8 cellular contexts compared by ENCODE assay signal in genomic region chr7:150322114-150322832, GRCh38. TPM values are rescaled to one million over a fixed set of nuclear protein-coding genes. Genes with fewer than 3 reads are reported as not detected.
DNase-seq lines count a peak whose midpoint lies in the region; ATAC-seq, FAIRE-seq and TF ChIP-seq lines count a peak whose summit lies in the region.

No MANE protein-coding gene starts in this region.

- intact Hi-C loops in heart left ventricle (cut with DNase I): no loop called here
- intact Hi-C loops in left cardiac atrium (cut with DNase I): no loop called here
- intact Hi-C loops in K562 (cut with micrococcal nuclease): loop anchor here (1.0 to 5.0 kb wide), 4 partner anchors 10 to 635 kb away; partner anchors contain the start of gene REPIN1
- intact Hi-C loops in naive thymus-derived CD4-positive, alpha-beta T cell (cut with micrococcal nuclease): loop anchor here (2.0 to 5.0 kb wide), 6 partner anchors 35 to 705 kb away; partner anchors contain the start of genes ZNF775 (in 2 of the 2), ABCB8 (in 1 of the 2) and REPIN1 (in 1 of the 2)

- H3K4me3 Mint-ChIP-seq in naive thymus-derived CD4-positive, alpha-beta T cell: peak overlapping the region; percentile 88 to 100 (median 96)

- H3K27ac ChIP-seq in heart left ventricle (peak overlapping the region in 5 of 12 donors; percentile 17 to 89 (median 60)), K562 (ENCODE audit: extremely low read depth, low read depth, low read length) (peak overlapping the region; percentile 99), upper lobe of left lung (peak overlapping the region; percentile 89 to 95 (median 91))
- H3K27ac ChIP-seq in naive thymus-derived CD4-positive, alpha-beta T cell (ENCODE audit: low read depth, low read length): peak overlapping the region; percentile 85

- ATAC-seq in heart left ventricle (no peak), left cardiac atrium (no peak), K562 (peak; percentile 71), upper lobe of left lung (ENCODE audit: low FRiP score in 2 of 2) (no peak)
- peak; percentile 65 for ATAC-seq in naive thymus-derived CD4-positive, alpha-beta T cell

- peaks cover 0 to 16% (median 4%) of the 10 kb centered on the region in 9 donors for H3K27me3 ChIP-seq in heart left ventricle
- no peaks in the 10 kb centered on the region for H3K27me3 ChIP-seq in K562 (ENCODE audit: control insufficient read depth in 2 of 2, insufficient read depth in 2 of 2, low read length in 2 of 2)
- no peaks in the 10 kb centered on the region for H3K27me3 ChIP-seq in naive thymus-derived CD4-positive, alpha-beta T cell (ENCODE audit: control insufficient read depth in 2 of 2, insufficient read depth in 2 of 2, low read length in 2 of 2)
- no peaks in the 10 kb centered on the region for H3K27me3 ChIP-seq in upper lobe of left lung

- no TSS peak for BruUV-seq in K562 (replicated peaks; lab: Mats Ljungman, UMichigan)

- TF ChIP-seq POLR2A in heart left ventricle (IDR thresholded peaks at IDR 0.05) (no peak), K562 (conservative IDR thresholded peaks at IDR 0.05) (no peak; the same call in 1 of the 2 replicates), upper lobe of left lung (IDR thresholded peaks at IDR 0.05) (no peak)

- H3K4me1 ChIP-seq in heart left ventricle (peaks cover 0 to 34% (median 9%) of the 10 kb centered on the region in 12 donors), K562 (replicated peaks in 1 of 2; ENCODE audit: control insufficient read depth in 2 of 2, insufficient read depth in 2 of 2, low read length in 2 of 2) (peaks cover 52 to 62% of the 10 kb centered on the region in 2 experiments), upper lobe of left lung (peaks cover 20 to 43% (median 37%) of the 10 kb centered on the region in 4 donors)
- peaks cover 5 to 21% of the 10 kb centered on the region in 2 donors for H3K4me1 ChIP-seq in naive thymus-derived CD4-positive, alpha-beta T cell (ENCODE audit: control insufficient read depth in 2 of 2, insufficient read depth in 2 of 2, low read length in 2 of 2)

- H3K4me3 ChIP-seq in heart left ventricle (peak overlapping the region; percentile 48 to 92 (median 68)), K562 (peak overlapping the region; percentile 68), upper lobe of left lung (peak overlapping the region; percentile 42 to 77 (median 62))
- H3K4me3 ChIP-seq in naive thymus-derived CD4-positive, alpha-beta T cell (ENCODE audit: low read length): peak overlapping the region; percentile 95

- no peak for TF ChIP-seq CTCF in heart left ventricle (IDR thresholded peaks at IDR 0.05)
- no peak for TF ChIP-seq CTCF in K562 (IDR thresholded peaks at IDR 0.05 in 2 of 3, conservative IDR thresholded peaks at IDR 0.05 in 1 of 3; ENCODE audit: insufficient read depth in 2 of 3, low read depth in 1 of 3, low read length in 3 of 3)
- TF ChIP-seq CTCF in upper lobe of left lung (IDR thresholded peaks at IDR 0.05): no peak

- CTCF ChIA-PET in K562 (lab: Yijun Ruan, JAX; ENCODE audit: low intra/inter-chr PET ratio): interaction anchor here (1.4 kb wide), 1 partner anchor 36 kb away, joined by 3 read pairs; no protein-coding TSS in a partner anchor
- CTCF ChIA-PET in naive thymus-derived CD4-positive, alpha-beta T cell (lab: Charles Lee): no interaction called here

- 77 to 81% (median 80%) methylated on average over 4 of the region's 4 CpGs for WGBS in heart left ventricle, 4 donors
- WGBS in K562 (ENCODE audit: insufficient coverage, low coverage, missing lambda C conversion rate): 0% methylated on average over 4 of the region's 4 CpGs
- WGBS in upper lobe of left lung, 2 donors: 54 to 69% methylated on average over 4 of the region's 4 CpGs

- H3K9me3 ChIP-seq in heart left ventricle (no peaks in the 10 kb centered on the region), K562 (replicated peaks; ENCODE audit: control insufficient read depth, insufficient read depth, low read depth, low read length) (no peaks in the 10 kb centered on the region), upper lobe of left lung (no peaks in the 10 kb centered on the region)
- no peaks in the 10 kb centered on the region for H3K9me3 ChIP-seq in naive thymus-derived CD4-positive, alpha-beta T cell (ENCODE audit: control insufficient read depth in 2 of 3, low read length in 3 of 3)

- H3K9me1 ChIP-seq in K562 (ENCODE audit: control insufficient read depth, insufficient read depth, low read length): no peaks in the 10 kb centered on the region

- H3K36me3 ChIP-seq in heart left ventricle: no peaks in the 10 kb centered on the region
- peaks cover 42% of the 10 kb centered on the region for H3K36me3 ChIP-seq in K562 (ENCODE audit: control insufficient read depth, insufficient read depth, low read length)
- peaks cover 0 to 20% (median 0%) of the 10 kb centered on the region in 3 experiments for H3K36me3 ChIP-seq in naive thymus-derived CD4-positive, alpha-beta T cell (ENCODE audit: control insufficient read depth in 2 of 3, insufficient read depth in 3 of 3, low read length in 3 of 3)
- no peaks in the 10 kb centered on the region for H3K36me3 ChIP-seq in upper lobe of left lung

- H3K27me3 Mint-ChIP-seq in naive thymus-derived CD4-positive, alpha-beta T cell: no peaks in the 10 kb centered on the region

- H4K20me1 ChIP-seq in K562 (replicated peaks; ENCODE audit: control insufficient read depth, insufficient read depth, low read length): no peaks in the 10 kb centered on the region

- FAIRE-seq in K562 (lab: Jason Lieb, UNC): peak; percentile 94

- in situ Hi-C loops in K562 (cut with MboI): loop anchor here (5.0 kb wide), 1 partner anchor 35 kb away; no protein-coding TSS in a partner anchor

- DNase-seq in heart left ventricle (no peak), left cardiac atrium (no peak), SK-N-DZ (ENCODE audit: low spot score) (peak; percentile 41), K562 (ENCODE audit: extremely low read depth in 1 of 4, low spot score in 3 of 4) (peak; percentile 22 to 98 (median 50)), upper lobe of left lung (no peak), NCI-H526 (lab: John Stamatoyannopoulos, UW) (no peak), NCI-H128 (lab: John Stamatoyannopoulos, UW; ENCODE audit: unreplicated experiment) (no peak)
- peak in 8 of 9 donors; percentile 14 to 64 (median 38) for DNase-seq in naive thymus-derived CD4-positive, alpha-beta T cell

- peak overlapping the region; percentile 91 to 99 (median 97) for H3K27ac Mint-ChIP-seq in naive thymus-derived CD4-positive, alpha-beta T cell

- peak overlapping the region; percentile 96 for H3K9ac ChIP-seq in K562 (ENCODE audit: insufficient read depth in 1 of 2, low read depth in 2 of 2, low read length in 2 of 2)

- H3K4me2 ChIP-seq in K562 (ENCODE audit: insufficient read depth, low read length): peak overlapping the region; percentile 100

- H3K79me2 ChIP-seq in K562 (ENCODE audit: control insufficient read depth, insufficient read depth, low read length): peaks cover 82% of the 10 kb centered on the region

- H3K9me3 Mint-ChIP-seq in naive thymus-derived CD4-positive, alpha-beta T cell: peaks cover 0 to 2% (median 0%) of the 10 kb centered on the region in 11 donors

- no peak for TF ChIP-seq RAD21 in K562 (CRISPR knock-in tag; conservative IDR thresholded peaks at IDR 0.05 in 1 of 2, IDR thresholded peaks at IDR 0.05 in 1 of 2)

- H3K36me3 Mint-ChIP-seq in naive thymus-derived CD4-positive, alpha-beta T cell: peaks cover 10 to 37% (median 17%) of the 10 kb centered on the region in 5 donors

- POLR2A ChIA-PET in K562 (lab: Yijun Ruan, JAX): interaction anchor here (0.6 to 5.9 kb wide), 7 partner anchors 9 to 643 kb away, joined by 3 to 35 read pairs (median 4); partner anchors contain the start of gene REPIN1
- POLR2A ChIA-PET in naive thymus-derived CD4-positive, alpha-beta T cell (lab: Charles Lee): interaction anchor here (0.7 to 3.0 kb wide), 4 partner anchors 45 to 247 kb away, joined by 3 to 15 read pairs (median 4); a partner anchor contains a TSS

- peak; percentile 32 for TF ChIP-seq EP300 in K562 (IDR thresholded peaks at IDR 0.05; ENCODE audit: low read length)
- no peak for TF ChIP-seq EP300 in upper lobe of left lung (IDR thresholded peaks at IDR 0.05)

- peak overlapping the region; percentile 79 for H2AFZ ChIP-seq in K562 (ENCODE audit: low read depth, low read length)

- peaks cover 25 to 55% (median 47%) of the 10 kb centered on the region in 7 donors for H3K4me1 Mint-ChIP-seq in naive thymus-derived CD4-positive, alpha-beta T cell

RNA-seq across cellular contexts. Expression of gene LRRC61, which starts 0.9 kb away (rescaled TPM):
- total RNA-seq in heart left ventricle (1 to 10 TPM; 2.1 to 9.4 (median 4.6) TPM), left cardiac atrium (1 to 10 TPM; 4.3 to 5.7 TPM), K562 (2014; rRNA removed) (55.2 and 67.6 TPM in 2 replicates), K562 (2014; rRNA removed; fragmentation: Illumina TruSeq; extraction: Trizol) (16.8 and 18.7 TPM in 2 replicates), K562 (2015; rRNA removed; fragmentation: Illumina TruSeq; extraction: Trizol) (35.2 and 37.8 TPM in 2 replicates), K562 (2021) (49.5 and 50.6 TPM in 2 replicates), upper lobe of left lung (10 to 100 TPM; 15.4 to 31.4 (median 19.2) TPM)
- polyA plus RNA-seq in heart left ventricle (1 to 10 TPM; 1.8 to 8.3 TPM), K562 (2011; rRNA removed) (54.3 and 76.9 TPM in 2 replicates), K562 (2014; fragmentation: Illumina TruSeq; extraction: Trizol) (18.4 and 35.6 TPM in 2 replicates), K562 (2014; fragmentation: Nextera tagmentation; extraction: Ambion mirVana) (1 to 10 TPM; 1.3 to 1.7 TPM), K562 (2014; rRNA removed) (42.0 and 46.5 TPM in 2 replicates)
- polyA plus RNA-seq in SK-N-DZ (2014; cell fraction: cytosol; rRNA removed): 87.8 and 98.1 TPM in 2 replicates
- 56.6 and 67.9 TPM in 2 replicates for polyA plus RNA-seq in SK-N-DZ (2014; cell fraction: nucleus; rRNA removed)
- total RNA-seq in K562 (2011; cell fraction: chromatin; rRNA removed; ENCODE audit: low replicate concordance): 114 and 182 TPM in 2 replicates
- 129 and 134 TPM in 2 replicates for total RNA-seq in K562 (2011; cell fraction: nucleolus; rRNA removed)
- total RNA-seq in K562 (2011; cell fraction: nucleoplasm; rRNA removed): 113 and 123 TPM in 2 replicates
- polyA plus RNA-seq in K562 (2011; cell fraction: cytosol; rRNA removed): 138 and 194 TPM in 2 replicates
- 125 and 205 TPM in 2 replicates for polyA plus RNA-seq in K562 (2011; cell fraction: nucleus; rRNA removed)
- polyA plus RNA-seq in K562 (2012): 81.4 and 86.4 TPM in 2 replicates
- 44.8 and 55.6 TPM in 2 replicates for polyA minus RNA-seq in K562 (2011; rRNA and poly(A)+ RNA removed)
- 94.8 and 130 TPM in 2 replicates for polyA minus RNA-seq in K562 (2011; cell fraction: cytosol; rRNA and poly(A)+ RNA removed)
- 89.0 and 106 TPM in 2 replicates for polyA minus RNA-seq in K562 (2011; cell fraction: nucleus; rRNA and poly(A)+ RNA removed)
- 10 to 100 TPM in 3 of 5 experiments, 1 to 10 TPM in 2; 8.3 to 30.0 (median 11.5) TPM for total RNA-seq in naive thymus-derived CD4-positive, alpha-beta T cell
- polyA plus RNA-seq in naive thymus-derived CD4-positive, alpha-beta T cell: 10 to 100 TPM; 18.2 to 21.6 TPM

RNA-seq across cellular contexts. Expression of gene ACTR3C, which starts 1.1 kb away (rescaled TPM):
- total RNA-seq in heart left ventricle (1 to 10 TPM; 1.6 to 5.9 (median 3.7) TPM), left cardiac atrium (1 to 10 TPM; 3.7 to 4.9 TPM), K562 (2014; rRNA removed) (12.1 and 12.9 TPM in 2 replicates), K562 (2014; rRNA removed; fragmentation: Illumina TruSeq; extraction: Trizol) (14.2 and 16.9 TPM in 2 replicates), K562 (2015; rRNA removed; fragmentation: Illumina TruSeq; extraction: Trizol) (14.8 and 16.8 TPM in 2 replicates), K562 (2021) (10.0 and 10.8 TPM in 2 replicates), upper lobe of left lung (100 to 1,000 TPM in 1 of 6 donors, 10 to 100 TPM in 5; 12.1 to 123 (median 24.1) TPM)
- polyA plus RNA-seq in heart left ventricle (1 to 10 TPM; 2.2 to 4.5 TPM), K562 (2011; rRNA removed) (28.1 and 35.4 TPM in 2 replicates), K562 (2014; fragmentation: Illumina TruSeq; extraction: Trizol) (12.2 and 13.4 TPM in 2 replicates), K562 (2014; fragmentation: Nextera tagmentation; extraction: Ambion mirVana) (10 to 100 TPM in 1 of 2 experiments, 1 to 10 TPM in 1; 9.0 to 13.3 TPM), K562 (2014; rRNA removed) (14.9 and 16.9 TPM in 2 replicates)
- polyA plus RNA-seq in SK-N-DZ (2014; cell fraction: cytosol; rRNA removed): 3.4 TPM in 1 of 2 replicates, not detected in the other
- 0.26 and 1.4 TPM in 2 replicates for polyA plus RNA-seq in SK-N-DZ (2014; cell fraction: nucleus; rRNA removed)
- total RNA-seq in K562 (2011; cell fraction: chromatin; rRNA removed; ENCODE audit: low replicate concordance): 118 and 124 TPM in 2 replicates
- 77.7 and 87.2 TPM in 2 replicates for total RNA-seq in K562 (2011; cell fraction: nucleolus; rRNA removed)
- 81.8 and 110 TPM in 2 replicates for total RNA-seq in K562 (2011; cell fraction: nucleoplasm; rRNA removed)
- 13.0 and 26.1 TPM in 2 replicates for polyA plus RNA-seq in K562 (2011; cell fraction: cytosol; rRNA removed)
- 30.3 and 45.3 TPM in 2 replicates for polyA plus RNA-seq in K562 (2011; cell fraction: nucleus; rRNA removed)
- polyA plus RNA-seq in K562 (2012): 13.2 and 18.9 TPM in 2 replicates
- polyA minus RNA-seq in K562 (2011; rRNA and poly(A)+ RNA removed): 61.6 and 72.6 TPM in 2 replicates
- polyA minus RNA-seq in K562 (2011; cell fraction: cytosol; rRNA and poly(A)+ RNA removed): 16.9 and 22.1 TPM in 2 replicates
- 75.1 and 126 TPM in 2 replicates for polyA minus RNA-seq in K562 (2011; cell fraction: nucleus; rRNA and poly(A)+ RNA removed)
- total RNA-seq in naive thymus-derived CD4-positive, alpha-beta T cell: 10 to 100 TPM in 3 of 5 experiments, 1 to 10 TPM in 2; 7.0 to 13.2 (median 10.6) TPM
- polyA plus RNA-seq in naive thymus-derived CD4-positive, alpha-beta T cell: 1 to 10 TPM; 4.8 to 6.2 TPM

RNA-seq across cellular contexts. Expression of gene RARRES2, which starts 19.2 kb away (rescaled TPM):
- total RNA-seq in heart left ventricle (100 to 1,000 TPM in 2 of 9 donors, 10 to 100 TPM in 3, 1 to 10 TPM in 4; 3.9 to 108 (median 12.6) TPM), left cardiac atrium (100 to 1,000 TPM in 1 of 2 donors, 10 to 100 TPM in 1; 86.4 to 178 TPM), K562 (2014; rRNA removed) (not detected in 2 replicates), K562 (2014; rRNA removed; fragmentation: Illumina TruSeq; extraction: Trizol) (not detected in 2 replicates), K562 (2015; rRNA removed; fragmentation: Illumina TruSeq; extraction: Trizol) (not detected in 2 replicates), K562 (2021) (1.7 and 1.8 TPM in 2 replicates), upper lobe of left lung (100 to 1,000 TPM in 5 of 6 donors, 10 to 100 TPM in 1; 54.2 to 303 (median 160) TPM)
- polyA plus RNA-seq in heart left ventricle (10 to 100 TPM in 1 of 2 donors, 1 to 10 TPM in 1; 9.2 to 16.0 TPM), K562 (2011; rRNA removed) (0.11 TPM in 1 of 2 replicates, not detected in the other), K562 (2014; fragmentation: Illumina TruSeq; extraction: Trizol) (not detected in 2 replicates), K562 (2014; fragmentation: Nextera tagmentation; extraction: Ambion mirVana) (not detected), K562 (2014; rRNA removed) (0.23 TPM in 1 of 2 replicates, not detected in the other)
- 46.2 and 52.4 TPM in 2 replicates for polyA plus RNA-seq in SK-N-DZ (2014; cell fraction: cytosol; rRNA removed)
- 69.4 and 86.4 TPM in 2 replicates for polyA plus RNA-seq in SK-N-DZ (2014; cell fraction: nucleus; rRNA removed)
- total RNA-seq in K562 (2011; cell fraction: chromatin; rRNA removed; ENCODE audit: low replicate concordance): not detected in 2 replicates
- not detected in 2 replicates for total RNA-seq in K562 (2011; cell fraction: nucleolus; rRNA removed)
- total RNA-seq in K562 (2011; cell fraction: nucleoplasm; rRNA removed): not detected in 2 replicates
- polyA plus RNA-seq in K562 (2011; cell fraction: cytosol; rRNA removed): 0.51 and 0.55 TPM in 2 replicates
- 0.13 and 0.26 TPM in 2 replicates for polyA plus RNA-seq in K562 (2011; cell fraction: nucleus; rRNA removed)
- 0.21 and 0.33 TPM in 2 replicates for polyA plus RNA-seq in K562 (2012)
- not detected in 2 replicates for polyA minus RNA-seq in K562 (2011; rRNA and poly(A)+ RNA removed)
- polyA minus RNA-seq in K562 (2011; cell fraction: cytosol; rRNA and poly(A)+ RNA removed): not detected in 2 replicates
- polyA minus RNA-seq in K562 (2011; cell fraction: nucleus; rRNA and poly(A)+ RNA removed): not detected in 2 replicates
- total RNA-seq in naive thymus-derived CD4-positive, alpha-beta T cell: under 1 TPM in 1 of 5 experiments, not detected in 4; 0.38 TPM
- polyA plus RNA-seq in naive thymus-derived CD4-positive, alpha-beta T cell: not detected

RNA-seq across cellular contexts. Expression of gene REPIN1, which starts 46.3 kb away (rescaled TPM):
- 100 to 1,000 TPM in 5 of 9 donors, 10 to 100 TPM in 4; 90.4 to 141 (median 100) TPM for total RNA-seq in heart left ventricle
- polyA plus RNA-seq in heart left ventricle: 10 to 100 TPM; 49.8 to 79.6 TPM
- total RNA-seq in left cardiac atrium: 100 to 1,000 TPM; 100 to 108 TPM
- polyA plus RNA-seq in SK-N-DZ (2014; cell fraction: cytosol; rRNA removed): 153 and 165 TPM in 2 replicates
- polyA plus RNA-seq in SK-N-DZ (2014; cell fraction: nucleus; rRNA removed): 147 and 176 TPM in 2 replicates
- 109 and 296 TPM in 2 replicates for total RNA-seq in K562 (2011; cell fraction: chromatin; rRNA removed; ENCODE audit: low replicate concordance)
- 251 and 260 TPM in 2 replicates for total RNA-seq in K562 (2011; cell fraction: nucleolus; rRNA removed)
- total RNA-seq in K562 (2011; cell fraction: nucleoplasm; rRNA removed): 183 and 184 TPM in 2 replicates
- total RNA-seq in K562 (2014; rRNA removed): 212 and 268 TPM in 2 replicates
- 46.9 and 56.8 TPM in 2 replicates for total RNA-seq in K562 (2014; rRNA removed; fragmentation: Illumina TruSeq; extraction: Trizol)
- total RNA-seq in K562 (2015; rRNA removed; fragmentation: Illumina TruSeq; extraction: Trizol): 94.0 and 99.6 TPM in 2 replicates
- 277 and 283 TPM in 2 replicates for total RNA-seq in K562 (2021)
- polyA plus RNA-seq in K562 (2011; rRNA removed): 130 and 189 TPM in 2 replicates
- 210 and 322 TPM in 2 replicates for polyA plus RNA-seq in K562 (2011; cell fraction: cytosol; rRNA removed)
- polyA plus RNA-seq in K562 (2011; cell fraction: nucleus; rRNA removed): 461 and 543 TPM in 2 replicates
- polyA plus RNA-seq in K562 (2012): 186 and 202 TPM in 2 replicates
- polyA plus RNA-seq in K562 (2014; fragmentation: Illumina TruSeq; extraction: Trizol): 94.3 and 120 TPM in 2 replicates
- 10 to 100 TPM in 1 of 2 experiments, 1 to 10 TPM in 1; 8.1 to 11.0 TPM for polyA plus RNA-seq in K562 (2014; fragmentation: Nextera tagmentation; extraction: Ambion mirVana)
- polyA plus RNA-seq in K562 (2014; rRNA removed): 209 and 237 TPM in 2 replicates
- 65.6 and 71.9 TPM in 2 replicates for polyA minus RNA-seq in K562 (2011; rRNA and poly(A)+ RNA removed)
- 96.6 and 122 TPM in 2 replicates for polyA minus RNA-seq in K562 (2011; cell fraction: cytosol; rRNA and poly(A)+ RNA removed)
- polyA minus RNA-seq in K562 (2011; cell fraction: nucleus; rRNA and poly(A)+ RNA removed): 81.0 and 130 TPM in 2 replicates
- total RNA-seq in naive thymus-derived CD4-positive, alpha-beta T cell: 100 to 1,000 TPM in 1 of 5 experiments, 10 to 100 TPM in 4; 68.5 to 103 (median 79.7) TPM
- polyA plus RNA-seq in naive thymus-derived CD4-positive, alpha-beta T cell: 10 to 100 TPM; 46.7 to 77.0 TPM
- total RNA-seq in upper lobe of left lung: 100 to 1,000 TPM in 4 of 6 donors, 10 to 100 TPM in 2; 65.2 to 125 (median 105) TPM

RNA-seq across cellular contexts. Expression of gene ZNF775, which starts 56.9 kb away (rescaled TPM):
- total RNA-seq in heart left ventricle: 1 to 10 TPM; 2.1 to 5.0 (median 3.3) TPM
- 1 to 10 TPM; 1.8 to 4.4 TPM for polyA plus RNA-seq in heart left ventricle
- total RNA-seq in left cardiac atrium: 1 to 10 TPM; 3.8 to 4.2 TPM
- polyA plus RNA-seq in SK-N-DZ (2014; cell fraction: cytosol; rRNA removed): 16.4 and 25.1 TPM in 2 replicates
- polyA plus RNA-seq in SK-N-DZ (2014; cell fraction: nucleus; rRNA removed): 18.4 and 21.0 TPM in 2 replicates
- total RNA-seq in K562 (2011; cell fraction: chromatin; rRNA removed; ENCODE audit: low replicate concordance): 3.1 and 10.5 TPM in 2 replicates
- 12.0 and 14.7 TPM in 2 replicates for total RNA-seq in K562 (2011; cell fraction: nucleolus; rRNA removed)
- total RNA-seq in K562 (2011; cell fraction: nucleoplasm; rRNA removed): 5.9 TPM in 2 replicates
- total RNA-seq in K562 (2014; rRNA removed): 18.6 and 21.8 TPM in 2 replicates
- total RNA-seq in K562 (2014; rRNA removed; fragmentation: Illumina TruSeq; extraction: Trizol): 1.1 and 1.8 TPM in 2 replicates
- total RNA-seq in K562 (2015; rRNA removed; fragmentation: Illumina TruSeq; extraction: Trizol): 5.5 and 5.7 TPM in 2 replicates
- total RNA-seq in K562 (2021): 18.7 and 19.2 TPM in 2 replicates
- polyA plus RNA-seq in K562 (2011; rRNA removed): 4.9 and 8.3 TPM in 2 replicates
- polyA plus RNA-seq in K562 (2011; cell fraction: cytosol; rRNA removed): 7.9 and 29.5 TPM in 2 replicates
- polyA plus RNA-seq in K562 (2011; cell fraction: nucleus; rRNA removed): 9.1 and 15.1 TPM in 2 replicates
- 11.8 and 13.9 TPM in 2 replicates for polyA plus RNA-seq in K562 (2012)
- polyA plus RNA-seq in K562 (2014; fragmentation: Illumina TruSeq; extraction: Trizol): 1.5 and 3.5 TPM in 2 replicates
- under 1 TPM; 0.04 to 0.20 TPM for polyA plus RNA-seq in K562 (2014; fragmentation: Nextera tagmentation; extraction: Ambion mirVana)
- polyA plus RNA-seq in K562 (2014; rRNA removed): 13.1 and 13.2 TPM in 2 replicates
- polyA minus RNA-seq in K562 (2011; rRNA and poly(A)+ RNA removed): 1.3 and 1.6 TPM in 2 replicates
- polyA minus RNA-seq in K562 (2011; cell fraction: cytosol; rRNA and poly(A)+ RNA removed): 7.2 and 17.1 TPM in 2 replicates
- 4.3 and 5.3 TPM in 2 replicates for polyA minus RNA-seq in K562 (2011; cell fraction: nucleus; rRNA and poly(A)+ RNA removed)
- 1 to 10 TPM; 1.1 to 5.7 (median 4.3) TPM for total RNA-seq in naive thymus-derived CD4-positive, alpha-beta T cell
- 1 to 10 TPM; 3.3 to 7.4 TPM for polyA plus RNA-seq in naive thymus-derived CD4-positive, alpha-beta T cell
- 1 to 10 TPM; 3.0 to 6.5 (median 5.5) TPM for total RNA-seq in upper lobe of left lung

Comparison
In these comparisons a context has a peak if more than half of its experiments do, and no peak if none do; other contexts are left out.
1. ATAC-seq: peak in K562 (single experiment) and naive thymus-derived CD4-positive, alpha-beta T cell (single experiment); none in heart left ventricle (0 of 4), left cardiac atrium (0 of 2) and upper lobe of left lung (0 of 2).
2. DNase-seq: peak in SK-N-DZ (single experiment), K562 (4 of 4) and naive thymus-derived CD4-positive, alpha-beta T cell (8 of 9); none in heart left ventricle (0 of 5), left cardiac atrium (single experiment), upper lobe of left lung (0 of 2), NCI-H526 (0 of 2) and NCI-H128 (single experiment).
3. intact Hi-C loops: an anchor here in K562 (1.0 to 5.0 kb wide) and naive thymus-derived CD4-positive, alpha-beta T cell (2.0 to 5.0 kb wide); none called in heart left ventricle and left cardiac atrium.
4. Peak in every context shown above with its lines, with median percentiles within 50 percentile points of each other: H3K4me3 ChIP-seq.